7 cellular contexts compared by ENCODE assay signal in genomic region chr6:68635706-68636513, GRCh38. TPM values are rescaled to one million over a fixed set of nuclear protein-coding genes. Genes with fewer than 3 reads are reported as not detected.
DNase-seq lines count a peak whose midpoint lies in the region; ATAC-seq and TF ChIP-seq lines count a peak whose summit lies in the region.

No MANE protein-coding gene starts in this region.

- intact Hi-C loops in mammary epithelial cell (cut with micrococcal nuclease): no loop called here
- intact Hi-C loops in testis (cut with DNase I; ENCODE audit: low total_unique reads): no loop called here

- no peak for TF ChIP-seq RAD21 in liver (IDR thresholded peaks at IDR 0.05)

- under 1% methylated on average over 21 of the region's 24 CpGs for WGBS in mammary epithelial cell (ENCODE audit: low coverage, missing lambda C conversion rate)
- 4% methylated on average over 24 of the region's 24 CpGs for WGBS in liver
- WGBS in testis, 2 donors: 1% methylated on average over 24 of the region's 24 CpGs

- H3K4me1 ChIP-seq in mammary epithelial cell (ENCODE audit: insufficient read depth, low read length) (no peaks in the 10 kb centered on the region), liver (ENCODE audit: control insufficient read depth in 4 of 4, insufficient read depth in 4 of 4, low read length in 3 of 4) (peaks cover 4 to 30% (median 23%) of the 10 kb centered on the region in 4 donors), testis (no peaks in the 10 kb centered on the region)

- no TSS peak for BruUV-seq in mammary epithelial cell (replicated peaks; lab: Mats Ljungman, UMichigan)

- no peaks in the 10 kb centered on the region for H3K79me2 ChIP-seq in mammary epithelial cell (ENCODE audit: insufficient read depth, low read length)

- H4K20me1 ChIP-seq in mammary epithelial cell (ENCODE audit: insufficient read depth, low read length): no peaks in the 10 kb centered on the region

- H3K27me3 ChIP-seq in mammary epithelial cell (ENCODE audit: insufficient read depth, low read length) (peaks cover 13% of the 10 kb centered on the region), liver (ENCODE audit: control insufficient read depth in 4 of 4, insufficient read depth in 4 of 4, low read length in 3 of 4) (peaks cover 0 to 24% (median 3%) of the 10 kb centered on the region in 4 donors), testis (no peaks in the 10 kb centered on the region)

- POLR2A ChIA-PET in GM10248 (lab: Yijun Ruan, JAX): interaction anchor here (0.5 to 0.6 kb wide), 2 partner anchors 12 to 1600 kb away, joined by 3 to 8 read pairs; no protein-coding TSS in a partner anchor

- peak overlapping the region; percentile 92 for H3K4me2 ChIP-seq in mammary epithelial cell (ENCODE audit: insufficient read depth, low read depth, low read length)

- TF ChIP-seq CTCF in GM10248 (IDR thresholded peaks at IDR 0.05; ENCODE audit: control extremely low read depth, extremely low read depth, low read depth, missing control alignments) (no peak), mammary epithelial cell (conservative IDR thresholded peaks at IDR 0.05 in 1 of 2, IDR thresholded peaks at IDR 0.05 in 1 of 2; ENCODE audit: extremely low read depth in 1 of 2, insufficient read depth in 1 of 2, low read depth in 1 of 2, low read length in 2 of 2) (no peak), liver (IDR thresholded peaks at IDR 0.05; ENCODE audit: low read depth, low read length, missing input control) (no peak), testis (IDR thresholded peaks at IDR 0.05) (no peak)

- H3K36me3 ChIP-seq in mammary epithelial cell (ENCODE audit: insufficient read depth, low read length) (no peaks in the 10 kb centered on the region), liver (ENCODE audit: control insufficient read depth in 4 of 4, insufficient read depth in 3 of 4, low read depth in 1 of 4, low read length in 3 of 4) (no peaks in the 10 kb centered on the region), testis (ENCODE audit: low read depth, missing control alignments) (no peaks in the 10 kb centered on the region)

- H3K27ac ChIP-seq in mammary epithelial cell (ENCODE audit: insufficient read depth, low read depth, low read length) (no peak overlapping the region), liver (ENCODE audit: low read depth in 1 of 2, low read length in 2 of 2) (no peak overlapping the region), testis (peak overlapping the region; percentile 69 to 73)

- ATAC-seq in GM19395 (IDR thresholded peaks at IDR 0.05; ENCODE audit: unreplicated experiment): no peak

- H3K4me3 ChIP-seq in mammary epithelial cell (replicated peaks in 1 of 3; ENCODE audit: insufficient read depth in 1 of 3, low read depth in 2 of 3, low read length in 3 of 3) (peak overlapping the region; percentile 24 to 47 (median 38)), liver (ENCODE audit: low read depth in 1 of 3, low read length in 3 of 3) (peak overlapping the region; percentile 44 to 61 (median 61)), testis (peak overlapping the region; percentile 53 to 73)

- no peak for TF ChIP-seq POLR2A in testis (IDR thresholded peaks at IDR 0.05)

- DNase-seq in GM10248 (ENCODE audit: extremely low spot score): peak; percentile 21
- peak; percentile 16 for DNase-seq in NCI-H1694 (lab: John Stamatoyannopoulos, UW)
- no peak for DNase-seq in mammary epithelial cell
- peak; percentile 51 for DNase-seq in testis
- DNase-seq in NCI-H1048 (lab: John Stamatoyannopoulos, UW): no peak

- H3K9me3 ChIP-seq in mammary epithelial cell (replicated peaks; ENCODE audit: insufficient read depth, low read length) (no peaks in the 10 kb centered on the region), liver (ENCODE audit: control insufficient read depth in 4 of 4, low read length in 3 of 4) (no peaks in the 10 kb centered on the region), testis (no peaks in the 10 kb centered on the region)

- CTCF ChIA-PET in GM10248 (lab: Yijun Ruan, JAX) (interaction anchor here (0.9 to 2.1 kb wide), 6 partner anchors 9 to 1472 kb away, joined by 3 to 7 read pairs (median 6); no protein-coding TSS in a partner anchor), mammary epithelial cell (lab: Charles Lee; ENCODE audit: low non-redundant PET) (no interaction called here)

- H3K9ac ChIP-seq in mammary epithelial cell (ENCODE audit: insufficient read depth, low read length) (no peak overlapping the region), liver (ENCODE audit: low read depth in 1 of 2, low read length in 2 of 2) (no peak overlapping the region)

- in situ Hi-C loops in mammary epithelial cell (cut with MboI; ENCODE audit: low sequenced_read_pairs in 2 of 2): loop anchor here in 1 of 2 donors (25.0 kb wide), 1 partner anchor 1476 kb away; no protein-coding TSS in a partner anchor

- dilution Hi-C loops in mammary epithelial cell (cut with HindIII; ENCODE audit: low sequenced_read_pairs): no loop called here

- H2AFZ ChIP-seq in mammary epithelial cell (ENCODE audit: low read depth, low read length): peak overlapping the region; percentile 76

TF ChIP-seq in liver, 16 proteins besides CTCF, POLR2A, EP300 and RAD21:
- no peak for TF ChIP-seq HNF4A (conservative IDR thresholded peaks at IDR 0.05)
- no peak for TF ChIP-seq ATF3 (IDR thresholded peaks at IDR 0.05)

RNA-seq across cellular contexts. Expression of gene ADGRB3, which starts 0.8 kb away (rescaled TPM):
- not detected for total RNA-seq in mammary epithelial cell
- polyA plus RNA-seq in mammary epithelial cell: not detected
- polyA minus RNA-seq in mammary epithelial cell: not detected
- 1 to 10 TPM in 1 of 2 donors, under 1 TPM in 1; 0.75 to 2.3 TPM for total RNA-seq in liver
- polyA plus RNA-seq in liver: under 1 TPM; 0.21 TPM
- 1 to 10 TPM; 4.3 to 5.7 TPM for total RNA-seq in testis
- polyA plus RNA-seq in testis (ENCODE audit: insufficient read depth, low read depth, low replicate concordance): 3.2 TPM

Comparison
In these comparisons a context has a peak if more than half of its experiments do, and no peak if none do; other contexts are left out.
1. DNase-seq: peak in GM10248 (single experiment), NCI-H1694 (single experiment) and testis (single experiment); none in mammary epithelial cell (single experiment) and NCI-H1048 (single experiment).
2. H3K27ac ChIP-seq: peak in testis (2 of 2); none in mammary epithelial cell (single experiment) and liver (0 of 2).
3. Peak in every context shown above with its lines, with median percentiles within 50 percentile points of each other: H3K4me3 ChIP-seq.